ENCODE assay signal across 1 cellular context in the genomic region with DNA sequence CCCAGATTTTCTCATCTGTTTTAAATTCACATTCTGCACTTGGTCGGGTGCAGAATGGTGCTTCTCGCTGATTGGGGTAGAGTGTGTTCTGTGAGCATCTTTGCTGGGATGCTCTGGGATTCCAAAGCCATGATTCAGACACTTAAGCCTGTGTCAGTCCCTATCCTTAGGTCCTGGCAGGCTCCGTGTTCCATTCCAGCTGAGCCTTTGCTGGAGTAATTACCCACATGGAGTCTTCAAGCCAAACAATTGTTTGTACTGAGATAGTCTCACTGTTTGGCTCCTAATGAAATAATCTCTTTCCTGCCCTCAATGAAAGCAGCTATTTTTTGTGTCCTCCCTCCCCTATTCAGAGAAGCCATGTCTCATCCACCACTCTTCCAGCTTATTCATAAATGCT.
TF ChIP-seq lines count a peak whose summit lies in the region.

No MANE protein-coding gene starts in this region.

TF ChIP-seq in WTC11, 78 proteins besides CTCF, POLR2A, EP300 and RAD21 (continued from another document):
- TF ChIP-seq, protein P1, sequence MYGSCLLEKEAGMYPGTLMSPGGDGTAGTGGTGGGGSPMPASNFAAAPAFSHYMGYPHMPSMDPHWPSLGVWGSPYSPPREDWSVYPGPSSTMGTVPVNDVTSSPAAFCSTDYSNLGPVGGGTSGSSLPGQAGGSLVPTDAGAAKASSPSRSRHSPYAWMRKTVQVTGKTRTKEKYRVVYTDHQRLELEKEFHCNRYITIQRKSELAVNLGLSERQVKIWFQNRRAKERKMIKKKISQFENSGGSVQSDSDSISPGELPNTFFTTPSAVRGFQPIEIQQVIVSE (CRISPR knock-in tag; IDR thresholded peaks at IDR 0.05; ENCODE audit: borderline replicate concordance): no peak
- TF ChIP-seq, protein P2, sequence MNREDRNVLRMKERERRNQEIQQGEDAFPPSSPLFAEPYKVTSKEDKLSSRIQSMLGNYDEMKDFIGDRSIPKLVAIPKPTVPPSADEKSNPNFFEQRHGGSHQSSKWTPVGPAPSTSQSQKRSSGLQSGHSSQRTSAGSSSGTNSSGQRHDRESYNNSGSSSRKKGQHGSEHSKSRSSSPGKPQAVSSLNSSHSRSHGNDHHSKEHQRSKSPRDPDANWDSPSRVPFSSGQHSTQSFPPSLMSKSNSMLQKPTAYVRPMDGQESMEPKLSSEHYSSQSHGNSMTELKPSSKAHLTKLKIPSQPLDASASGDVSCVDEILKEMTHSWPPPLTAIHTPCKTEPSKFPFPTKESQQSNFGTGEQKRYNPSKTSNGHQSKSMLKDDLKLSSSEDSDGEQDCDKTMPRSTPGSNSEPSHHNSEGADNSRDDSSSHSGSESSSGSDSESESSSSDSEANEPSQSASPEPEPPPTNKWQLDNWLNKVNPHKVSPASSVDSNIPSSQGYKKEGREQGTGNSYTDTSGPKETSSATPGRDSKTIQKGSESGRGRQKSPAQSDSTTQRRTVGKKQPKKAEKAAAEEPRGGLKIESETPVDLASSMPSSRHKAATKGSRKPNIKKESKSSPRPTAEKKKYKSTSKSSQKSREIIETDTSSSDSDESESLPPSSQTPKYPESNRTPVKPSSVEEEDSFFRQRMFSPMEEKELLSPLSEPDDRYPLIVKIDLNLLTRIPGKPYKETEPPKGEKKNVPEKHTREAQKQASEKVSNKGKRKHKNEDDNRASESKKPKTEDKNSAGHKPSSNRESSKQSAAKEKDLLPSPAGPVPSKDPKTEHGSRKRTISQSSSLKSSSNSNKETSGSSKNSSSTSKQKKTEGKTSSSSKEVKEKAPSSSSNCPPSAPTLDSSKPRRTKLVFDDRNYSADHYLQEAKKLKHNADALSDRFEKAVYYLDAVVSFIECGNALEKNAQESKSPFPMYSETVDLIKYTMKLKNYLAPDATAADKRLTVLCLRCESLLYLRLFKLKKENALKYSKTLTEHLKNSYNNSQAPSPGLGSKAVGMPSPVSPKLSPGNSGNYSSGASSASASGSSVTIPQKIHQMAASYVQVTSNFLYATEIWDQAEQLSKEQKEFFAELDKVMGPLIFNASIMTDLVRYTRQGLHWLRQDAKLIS (CRISPR knock-in tag; IDR thresholded peaks at IDR 0.05; ENCODE audit: borderline replicate concordance): no peak
- TF ChIP-seq ZNF396 (CRISPR knock-in tag; IDR thresholded peaks at IDR 0.05; ENCODE audit: borderline replicate concordance) (no peak), GABPB1 (CRISPR knock-in tag; IDR thresholded peaks at IDR 0.05) (no peak)
